17 cellular contexts compared by ENCODE assay signal in genomic region chrX:12794654-12795053, GRCh38.
"Had no signal": no experiment of that assay in that cellular context is flagged by ENCODE, and none has a peak within 500 bp of the region (broad histone marks: within the 10 kb centered on the region; RNA-seq: fewer than 3 reads in every experiment).

No MANE protein-coding gene starts in this region.

- H3K9ac ChIP-seq: parathyroid adenoma had no signal

- FAIRE-seq: kidney had no signal

- DNase-seq: central memory CD4-positive, alpha-beta T cell; effector CD4-positive, alpha-beta T cell; foreskin keratinocyte; kidney; left cardiac atrium; left ventricle myocardium inferior; lower lobe of right lung; midbrain; naive B cell; retina; stimulated activated CD4-positive, alpha-beta T cell treated with anti-CD3 and anti-CD28 coated beads, Interleukin-4, amount 100 ng/mL, for 1 hour; stimulated activated CD8-positive, alpha-beta memory T cell treated with anti-CD3 and anti-CD28 coated beads, Interleukin-4, amount 100 ng/mL, for 48 hours had no signal

- H3K27me3 ChIP-seq: foreskin keratinocyte, tibial nerve had no signal

- H3K27ac ChIP-seq: coronary artery, foreskin keratinocyte, left ventricle myocardium inferior, lower lobe of right lung, parathyroid adenoma, prostate gland, tibial nerve had no signal

- H3K36me3 ChIP-seq: left ventricle myocardium inferior, lower lobe of right lung, prostate gland had no signal

- H3K4me1 ChIP-seq: foreskin keratinocyte, lower lobe of right lung, parathyroid adenoma, prostate gland, tibial nerve had no signal

- ATAC-seq: foreskin keratinocyte; left cardiac atrium; lower lobe of right lung; stimulated activated effector memory CD8-positive, alpha-beta T cell treated with anti-CD3 and anti-CD28 coated beads, Interleukin-12 subunit alpha, Interleukin-12 subunit beta, amount 100 ng/mL, for 72 hours had no signal

- H3K4me3 ChIP-seq: coronary artery, left ventricle myocardium inferior, lower lobe of right lung, prostate gland had no signal

- H3K9me3 ChIP-seq: left ventricle myocardium inferior, lower lobe of right lung, prostate gland, tibial nerve had no signal
